Comparison of ENCODE assay signal across 22 cellular contexts in the genomic region with DNA sequence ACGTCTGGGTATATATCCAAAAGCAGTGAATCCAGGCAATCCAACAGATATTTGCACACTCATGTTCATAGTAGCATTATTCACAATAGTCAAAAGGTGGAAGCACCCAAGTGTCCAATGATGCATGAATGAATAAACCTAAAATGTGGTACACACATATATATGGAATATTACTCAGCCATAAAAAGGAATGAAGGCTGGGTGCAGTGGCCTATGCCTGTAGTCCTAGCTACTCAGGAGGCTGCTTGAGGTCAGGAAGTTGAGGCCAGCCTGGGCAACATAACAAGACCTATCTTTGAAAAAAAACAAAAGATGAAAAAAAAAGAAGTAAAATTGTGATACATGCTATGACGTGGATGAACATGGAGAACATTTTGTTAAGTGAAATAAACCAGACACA. TPM values are rescaled to one million over a fixed set of nuclear protein-coding genes. Genes with fewer than 3 reads are reported as not detected.
DNase-seq lines count a peak whose midpoint lies in the region; ATAC-seq, FAIRE-seq and TF ChIP-seq lines count a peak whose summit lies in the region.
"Had no signal": no experiment of that assay in that cellular context is flagged by ENCODE, and none has a peak within 500 bp of the region (broad histone marks: within the 10 kb centered on the region; RNA-seq: fewer than 3 reads in every experiment).

No MANE protein-coding gene starts in this region.

- H3K9me3 Mint-ChIP-seq in stimulated activated naive CD8-positive, alpha-beta T cell treated with anti-CD3 and anti-CD28 coated beads, Interleukin-15, amount 100 ng/mL, for 72 hours: no peaks in the 10 kb centered on the region
- H3K9me3 Mint-ChIP-seq: H9 had no signal

- no peaks in the 10 kb centered on the region for H3K36me3 ChIP-seq in ACC112 (ENCODE audit: insufficient read depth, low read length)
- H3K36me3 ChIP-seq in HEK293 (ENCODE audit: control insufficient read depth in 2 of 2, insufficient read depth in 1 of 2, low read length in 2 of 2): no peaks in the 10 kb centered on the region
- no peaks in the 10 kb centered on the region for H3K36me3 ChIP-seq in PC-9 (ENCODE audit: low read depth)
- no peaks in the 10 kb centered on the region for H3K36me3 ChIP-seq in endothelial cell of umbilical vein (ENCODE audit: control insufficient read depth in 2 of 2, extremely low read depth in 1 of 2, insufficient read depth in 2 of 2, low read length in 2 of 2)
- no peaks in the 10 kb centered on the region for H3K36me3 ChIP-seq in heart right ventricle

- no peak overlapping the region for H3K4me3 Mint-ChIP-seq in stimulated activated naive CD8-positive, alpha-beta T cell treated with anti-CD3 and anti-CD28 coated beads, Interleukin-15, amount 100 ng/mL, for 72 hours
- H3K4me3 Mint-ChIP-seq: CD4-positive, alpha-beta memory T cell; H9 had no signal

- H3K4me1 Mint-ChIP-seq in stimulated activated naive CD8-positive, alpha-beta T cell treated with anti-CD3 and anti-CD28 coated beads, Interleukin-15, amount 100 ng/mL, for 72 hours: peaks cover 6% of the 10 kb centered on the region
- H3K4me1 Mint-ChIP-seq: CD4-positive, alpha-beta memory T cell had no signal

- dilution Hi-C loops in endothelial cell of umbilical vein (cut with MboI; ENCODE audit: extremely low pct_ligation_motif_present, low sequenced_read_pairs): no loop called here

- TF ChIP-seq CTCF in HEK293 (tag by site-specific recombination; IDR thresholded peaks at IDR 0.05) (no peak), PC-9 (conservative IDR thresholded peaks at IDR 0.05) (no peak), endothelial cell of umbilical vein (IDR thresholded peaks at IDR 0.05; ENCODE audit: extremely low read depth in 1 of 2, insufficient read depth in 1 of 2, low read depth in 1 of 2, low read length in 2 of 2) (no peak), heart right ventricle (IDR thresholded peaks at IDR 0.05) (no peak)

- no peak overlapping the region for H3K27ac Mint-ChIP-seq in stimulated activated naive CD8-positive, alpha-beta T cell treated with anti-CD3 and anti-CD28 coated beads, Interleukin-15, amount 100 ng/mL, for 72 hours
- H3K27ac Mint-ChIP-seq: CD4-positive, alpha-beta memory T cell had no signal

- H3K9me1 ChIP-seq in endothelial cell of umbilical vein (replicated peaks; ENCODE audit: control insufficient read depth, extremely low read depth, insufficient read depth, low read length): no peaks in the 10 kb centered on the region

- H3K27me3 ChIP-seq in ACC112 (ENCODE audit: insufficient read depth, low read length): no peaks in the 10 kb centered on the region
- no peaks in the 10 kb centered on the region for H3K27me3 ChIP-seq in PC-9 (ENCODE audit: insufficient read depth, low read depth)
- H3K27me3 ChIP-seq in endothelial cell of umbilical vein (ENCODE audit: control insufficient read depth in 2 of 2, insufficient read depth in 2 of 2, low read length in 2 of 2): no peaks in the 10 kb centered on the region
- no peaks in the 10 kb centered on the region for H3K27me3 ChIP-seq in heart right ventricle

- H3K4me2 ChIP-seq in PC-9 (no peak overlapping the region), endothelial cell of umbilical vein (ENCODE audit: insufficient read depth, low read length) (peak overlapping the region; percentile 76)

- intact Hi-C loops in PC-9 (cut with micrococcal nuclease; ENCODE audit: unreplicated experiment): no loop called here
- intact Hi-C loops in endothelial cell of umbilical vein (cut with micrococcal nuclease): no loop called here
- intact Hi-C loops in heart right ventricle (cut with DNase I): loop anchor here in 1 of 10 donors (10.0 kb wide), 1 partner anchor 187 kb away; no protein-coding TSS in a partner anchor

- DNase-seq in PC-9 (no peak), endothelial cell of umbilical vein (ENCODE audit: low read depth, low spot score) (no peak), heart right ventricle (no peak), middle frontal gyrus (ENCODE audit: extremely low spot score, low spot score) (no peak), T-helper 9 cell (no peak)
- no peak for DNase-seq in stimulated activated naive CD8-positive, alpha-beta T cell treated with anti-CD3 and anti-CD28 coated beads, Interleukin-15, amount 100 ng/mL, for 72 hours
- DNase-seq: 8988T; C1 segment of cervical spinal cord; CD4-positive, alpha-beta memory T cell; COR-L47; DMS153; DMS79; EL; GDM1; GM23248; H9 had no signal

- BruUV-seq in PC-9 (replicated peaks; lab: Mats Ljungman, UMichigan) (no TSS peak), endothelial cell of umbilical vein (replicated peaks; lab: Mats Ljungman, UMichigan) (no TSS peak)

- POLR2A ChIA-PET in HEK293 (lab: Yijun Ruan, JAX) (no interaction called here), PC-9 (lab: Charles Lee; ENCODE audit: unreplicated experiment) (no interaction called here), endothelial cell of umbilical vein (lab: Charles Lee) (no interaction called here)

- H3K27ac ChIP-seq in ACC112 (ENCODE audit: low read depth, low read length) (peak overlapping the region; percentile 77; the same call in 1 of the 2 replicates), HEK293 (ENCODE audit: extremely low read depth, low read depth, low read length) (no peak overlapping the region), PC-9 (peak overlapping the region; percentile 68; the same call in 1 of the 2 replicates), endothelial cell of umbilical vein (ENCODE audit: insufficient read depth, low read depth, low read length) (peak overlapping the region; percentile 88), heart right ventricle (no peak overlapping the region)

- TF ChIP-seq POLR2A in endothelial cell of umbilical vein (IDR thresholded peaks at IDR 0.05; ENCODE audit: low read depth, low read length): no peak

- H3K27me3 Mint-ChIP-seq in stimulated activated naive CD8-positive, alpha-beta T cell treated with anti-CD3 and anti-CD28 coated beads, Interleukin-15, amount 100 ng/mL, for 72 hours: peaks cover 12% of the 10 kb centered on the region

- H3K9ac ChIP-seq in endothelial cell of umbilical vein (replicated peaks; ENCODE audit: extremely low read depth, insufficient read depth, low read length): no peak overlapping the region

- H2AFZ ChIP-seq in ACC112 (ENCODE audit: low read length, unreplicated experiment) (no peak overlapping the region), PC-9 (no peak overlapping the region), endothelial cell of umbilical vein (ENCODE audit: low read depth, low read length) (no peak overlapping the region)

- FAIRE-seq in endothelial cell of umbilical vein (lab: Jason Lieb, UNC): no peak
- FAIRE-seq: A549, GM12878, GM19239, H1 had no signal

- ATAC-seq in heart right ventricle: no peak
- ATAC-seq in stimulated activated naive CD8-positive, alpha-beta T cell treated with anti-CD3 and anti-CD28 coated beads, Interleukin-15, amount 100 ng/mL, for 72 hours: no peak
- ATAC-seq: GM12878 had no signal

- H3K9me2 ChIP-seq in PC-9 (ENCODE audit: insufficient read depth): no peaks in the 10 kb centered on the region

- no peaks in the 10 kb centered on the region for H3K79me2 ChIP-seq in ACC112 (ENCODE audit: control insufficient read depth, insufficient read depth, low read length, unreplicated experiment)
- no peaks in the 10 kb centered on the region for H3K79me2 ChIP-seq in PC-9 (ENCODE audit: low read depth)
- no peaks in the 10 kb centered on the region for H3K79me2 ChIP-seq in endothelial cell of umbilical vein (ENCODE audit: control insufficient read depth, insufficient read depth, low read length)

- no peaks in the 10 kb centered on the region for H3K9me3 ChIP-seq in HEK293 (ENCODE audit: control insufficient read depth, insufficient read depth, low read depth, low read length)
- no peaks in the 10 kb centered on the region for H3K9me3 ChIP-seq in PC-9 (ENCODE audit: insufficient read depth, low read depth)
- no peaks in the 10 kb centered on the region for H3K9me3 ChIP-seq in endothelial cell of umbilical vein (replicated peaks; ENCODE audit: control insufficient read depth, insufficient read depth, low read length)
- H3K9me3 ChIP-seq in heart right ventricle: no peaks in the 10 kb centered on the region
- H3K9me3 ChIP-seq: A549 had no signal

- H4K20me1 ChIP-seq in PC-9 (ENCODE audit: insufficient read depth) (no peaks in the 10 kb centered on the region), endothelial cell of umbilical vein (replicated peaks; ENCODE audit: control insufficient read depth, extremely low read depth, insufficient read depth, low read length) (no peaks in the 10 kb centered on the region)

- H3K4me1 ChIP-seq in ACC112 (ENCODE audit: control insufficient read depth, insufficient read depth, low read length, unreplicated experiment) (peaks cover 17% of the 10 kb centered on the region), HEK293 (ENCODE audit: control insufficient read depth, insufficient read depth, low read length) (no peaks in the 10 kb centered on the region), PC-9 (replicated peaks; ENCODE audit: insufficient read depth) (peaks cover 45% of the 10 kb centered on the region), endothelial cell of umbilical vein (ENCODE audit: control insufficient read depth, extremely low read depth, insufficient read depth, low read length) (peaks cover 20% of the 10 kb centered on the region), heart right ventricle (peaks cover 0 to 24% (median 11%) of the 10 kb centered on the region in 9 donors)

- CTCF ChIA-PET in HEK293 (lab: Yijun Ruan, JAX): no interaction called here
- CTCF ChIA-PET in PC-9 (lab: Charles Lee): no interaction called here
- CTCF ChIA-PET in endothelial cell of umbilical vein (lab: Charles Lee): interaction anchor here (1.3 kb wide), 1 partner anchor 18 kb away, joined by 3 read pairs; no protein-coding TSS in a partner anchor

- H3F3A ChIP-seq in PC-9 (ENCODE audit: insufficient read depth, low read depth): peaks cover 31% of the 10 kb centered on the region

- 94 to 96% methylated on average over 2 of the region's 2 CpGs for WGBS in heart right ventricle, 2 donors

- no peak overlapping the region for H3K4me3 ChIP-seq in ACC112 (ENCODE audit: low read depth, low read length)
- H3K4me3 ChIP-seq in HEK293 (ENCODE audit: low read depth, low read length): no peak overlapping the region
- H3K4me3 ChIP-seq in PC-9: no peak overlapping the region
- no peak overlapping the region for H3K4me3 ChIP-seq in endothelial cell of umbilical vein (replicated peaks in 1 of 3; ENCODE audit: insufficient read depth in 1 of 3, low read depth in 1 of 3, low read length in 3 of 3)
- H3K4me3 ChIP-seq in heart right ventricle: no peak overlapping the region
- H3K4me3 ChIP-seq: GM12878 had no signal

RNA-seq across cellular contexts. Expression of gene USP12, which starts 10.4 kb away (rescaled TPM):
- 15.4 and 20.8 TPM in 2 replicates for total RNA-seq in PC-9 (2021)
- 31.5 and 33.4 TPM in 2 replicates for total RNA-seq in endothelial cell of umbilical vein
- polyA plus RNA-seq in endothelial cell of umbilical vein: 3.4 and 6.2 TPM in 2 replicates
- polyA plus RNA-seq in endothelial cell of umbilical vein (2011; cell fraction: cytosol; rRNA removed): 9.1 and 9.2 TPM in 2 replicates
- polyA plus RNA-seq in endothelial cell of umbilical vein (2011; cell fraction: nucleus; rRNA removed): 10.0 and 13.8 TPM in 2 replicates
- polyA plus RNA-seq in endothelial cell of umbilical vein (2012): 20.2 and 37.7 TPM in 2 replicates
- 11.1 and 12.3 TPM in 2 replicates for polyA minus RNA-seq in endothelial cell of umbilical vein
- 7.7 TPM for polyA minus RNA-seq in endothelial cell of umbilical vein (2011; cell fraction: cytosol; rRNA and poly(A)+ RNA removed)
- polyA minus RNA-seq in endothelial cell of umbilical vein (2011; cell fraction: nucleus; rRNA and poly(A)+ RNA removed): 20.1 and 23.9 TPM in 2 replicates
- 10 to 100 TPM; 15.4 to 22.9 (median 19.5) TPM for total RNA-seq in heart right ventricle
- 10 to 100 TPM in 1 of 2 donors, 1 to 10 TPM in 1; 4.3 to 13.9 TPM for polyA plus RNA-seq in heart right ventricle

Comparison
In these comparisons a context has a peak if more than half of its experiments do, and no peak if none do; other contexts are left out.
1. H3K27ac ChIP-seq: peak in ACC112 (single experiment), PC-9 (single experiment) and endothelial cell of umbilical vein (single experiment); none in HEK293 (single experiment) and heart right ventricle (0 of 10).